ENCODE assay signal across 17 cellular contexts in the genomic region with DNA sequence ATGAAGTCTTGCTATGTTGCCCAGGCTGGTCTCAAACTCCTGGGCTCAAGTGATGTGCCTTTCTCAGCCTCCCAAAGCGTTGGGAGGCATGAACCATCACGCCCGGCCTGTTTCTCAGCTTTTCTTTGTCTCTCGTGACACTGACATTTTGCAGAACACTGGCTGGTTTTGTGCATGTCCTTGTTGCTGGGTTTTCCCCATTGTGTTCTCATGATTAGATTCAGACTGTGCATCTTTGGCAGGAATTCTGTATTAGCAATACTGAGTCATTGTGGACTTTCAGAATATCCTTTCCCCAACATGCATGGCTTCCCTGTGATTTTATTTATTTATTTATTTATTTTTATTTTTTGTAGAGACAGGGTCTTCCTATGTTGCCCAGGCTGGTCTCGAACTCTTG.
DNase-seq lines count a peak whose midpoint lies in the region; ATAC-seq and TF ChIP-seq lines count a peak whose summit lies in the region.
"Had no signal": no experiment of that assay in that cellular context is flagged by ENCODE, and none has a peak within 500 bp of the region (broad histone marks: within the 10 kb centered on the region; RNA-seq: fewer than 3 reads in every experiment).

No MANE protein-coding gene starts in this region.

- H4K91ac ChIP-seq in trophoblast cell (ENCODE audit: low read depth, low read length): peak overlapping the region; percentile 36

- no peak overlapping the region for H4K8ac ChIP-seq in trophoblast cell (ENCODE audit: low read depth, low read length)

- H3K79me2 ChIP-seq in fibroblast of lung (ENCODE audit: control insufficient read depth, insufficient read depth, low read length) (no peaks in the 10 kb centered on the region), trophoblast cell (ENCODE audit: control insufficient read depth, insufficient read depth, low read length, poor library complexity) (no peaks in the 10 kb centered on the region)

- peaks cover 5% of the 10 kb centered on the region for H3K79me1 ChIP-seq in trophoblast cell (ENCODE audit: low read length)

- no peak overlapping the region for H3K14ac ChIP-seq in trophoblast cell (ENCODE audit: low read length)

- H2AK5ac ChIP-seq in trophoblast cell (ENCODE audit: low read length): no peak overlapping the region

- peak overlapping the region; percentile 62 for H2BK12ac ChIP-seq in trophoblast cell (ENCODE audit: low read length)

- no peaks in the 10 kb centered on the region for H3K4me1 Mint-ChIP-seq in osteocyte (ENCODE audit: unreplicated experiment)
- H3K4me1 Mint-ChIP-seq: stimulated activated naive B cell treated with anti-CD40 and anti-IgM and Interleukin-4, amounts not matched to agents 10 μg/mL and 1 μg/mL and 100 μg/mL, for 72 hours had no signal

- H3K4me3 Mint-ChIP-seq in osteocyte (ENCODE audit: unreplicated experiment): no peak overlapping the region
- H3K4me3 Mint-ChIP-seq: activated naive CD8-positive, alpha-beta T cell; CD8-positive, alpha-beta T cell; stimulated activated naive B cell treated with anti-CD40 and anti-IgM and Interleukin-4, amounts not matched to agents 10 μg/mL and 1 μg/mL and 100 μg/mL, for 72 hours had no signal

- no peaks in the 10 kb centered on the region for H3K27me3 Mint-ChIP-seq in osteocyte (ENCODE audit: unreplicated experiment)
- H3K27me3 Mint-ChIP-seq: activated naive CD8-positive, alpha-beta T cell; stimulated activated naive B cell treated with anti-CD40 and anti-IgM and Interleukin-4, amounts not matched to agents 10 μg/mL and 1 μg/mL and 100 μg/mL, for 72 hours had no signal

- H4K20me1 ChIP-seq in fibroblast of lung (ENCODE audit: control insufficient read depth, extremely low read depth, insufficient read depth, low read length): no peaks in the 10 kb centered on the region

- peak overlapping the region; percentile 74 for H2BK5ac ChIP-seq in trophoblast cell (ENCODE audit: low read depth, low read length, poor library complexity)

- WGBS in trophoblast cell (ENCODE audit: extremely low coverage, insufficient coverage, insufficient read length): no CpG with 5 or more reads among the region's 5 CpGs

- no peak overlapping the region for H4K12ac ChIP-seq in trophoblast cell (ENCODE audit: low read depth, low read length)

- H3K4me2 ChIP-seq in fibroblast of lung (ENCODE audit: extremely low read depth, insufficient read depth, low read length): no peak overlapping the region
- no peak overlapping the region for H3K4me2 ChIP-seq in trophoblast cell (ENCODE audit: low read length)

- H3K9me3 Mint-ChIP-seq in osteocyte (ENCODE audit: unreplicated experiment): no peaks in the 10 kb centered on the region
- H3K9me3 Mint-ChIP-seq: CD8-positive, alpha-beta T cell; stimulated activated naive B cell treated with anti-CD40 and anti-IgM and Interleukin-4, amounts not matched to agents 10 μg/mL and 1 μg/mL and 100 μg/mL, for 72 hours had no signal

- DNase-seq in ELF-1 (ENCODE audit: low read depth, low spot score): peak; percentile 65
- DNase-seq in RWPE2 (ENCODE audit: low spot score): no peak
- DNase-seq in fibroblast of lung (ENCODE audit: low read depth in 2 of 2): peak; percentile 66 to 75
- peak in 1 of 2 donors; percentile 27 for DNase-seq in trophoblast cell
- no peak for DNase-seq in NCI-H2196 treated with DMSO at 0.1 percent for 48 hours (lab: John Stamatoyannopoulos, UW; ENCODE audit: unreplicated experiment)
- no peak for DNase-seq in osteocyte (ENCODE audit: extremely low spot score, unreplicated experiment)
- no peak for DNase-seq in NCI-H446 (lab: John Stamatoyannopoulos, UW)
- DNase-seq: activated CD4-positive, CD25-positive, alpha-beta regulatory T cell; activated CD8-positive, alpha-beta memory T cell treated with anti-CD3 and anti-CD28 coated beads, Interleukin-2, amount 50 U/mL, for 48 hours; CD8-positive, alpha-beta T cell; gastrocnemius medialis; NCI-H1048; right cardiac atrium; stimulated activated CD4-positive, alpha-beta T cell treated with anti-CD3 and anti-CD28 coated beads, Interleukin-4, amount 100 ng/mL, for 4 hours; stimulated activated naive B cell treated with anti-CD40 and anti-IgM and Interleukin-4, amounts not matched to agents 10 μg/mL and 1 μg/mL and 100 μg/mL, for 72 hours had no signal

- H2BK120ac ChIP-seq in trophoblast cell (ENCODE audit: insufficient read depth, low read length, poor library complexity): peak overlapping the region; percentile 62

- H3K27me3 ChIP-seq in RWPE2 (ENCODE audit: insufficient read depth, poor library complexity, severe bottlenecking) (no peaks in the 10 kb centered on the region), fibroblast of lung (ENCODE audit: control insufficient read depth, insufficient read depth, low read length) (no peaks in the 10 kb centered on the region), trophoblast cell (ENCODE audit: insufficient read depth, low read length) (no peaks in the 10 kb centered on the region)
- H3K27me3 ChIP-seq: gastrocnemius medialis had no signal

- no peak overlapping the region for H3K18ac ChIP-seq in trophoblast cell (ENCODE audit: low read length)

- H3K9ac ChIP-seq in fibroblast of lung (ENCODE audit: insufficient read depth, low read length): no peak overlapping the region
- no peak overlapping the region for H3K9ac ChIP-seq in trophoblast cell (ENCODE audit: low read length)

- H2AFZ ChIP-seq in fibroblast of lung (ENCODE audit: low read length): no peak overlapping the region
- H2AFZ ChIP-seq in trophoblast cell (ENCODE audit: insufficient read depth, low read length, poor library complexity): no peak overlapping the region

- ATAC-seq in RWPE2 (ENCODE audit: low read depth): peak; percentile 74
- no peak for ATAC-seq in GM21526 (IDR thresholded peaks at IDR 0.05; ENCODE audit: low FRiP score, unreplicated experiment)
- ATAC-seq: CD8-positive, alpha-beta T cell; gastrocnemius medialis; stimulated activated naive B cell treated with anti-CD40 and anti-IgM and Interleukin-4, amounts not matched to agents 10 μg/mL and 1 μg/mL and 100 μg/mL, for 72 hours had no signal

- H3K27ac Mint-ChIP-seq in osteocyte (ENCODE audit: unreplicated experiment): no peak overlapping the region
- H3K27ac Mint-ChIP-seq: activated naive CD8-positive, alpha-beta T cell; CD8-positive, alpha-beta T cell; stimulated activated naive B cell treated with anti-CD40 and anti-IgM and Interleukin-4, amounts not matched to agents 10 μg/mL and 1 μg/mL and 100 μg/mL, for 72 hours had no signal

- H3K27ac ChIP-seq in RWPE2 (ENCODE audit: poor library complexity, severe bottlenecking) (no peak overlapping the region), fibroblast of lung (ENCODE audit: insufficient read depth, low read length) (no peak overlapping the region), trophoblast cell (ENCODE audit: low read depth, low read length) (peak overlapping the region; percentile 80)
- H3K27ac ChIP-seq: gastrocnemius medialis had no signal

- peaks cover 2% of the 10 kb centered on the region for H3K4me1 ChIP-seq in RWPE2 (ENCODE audit: insufficient read depth, poor library complexity, severe bottlenecking)
- no peaks in the 10 kb centered on the region for H3K4me1 ChIP-seq in fibroblast of lung (ENCODE audit: control insufficient read depth, extremely low read depth, insufficient read depth, low read length)
- peaks cover 2 to 6% of the 10 kb centered on the region in 2 experiments for H3K4me1 ChIP-seq in trophoblast cell (ENCODE audit: control insufficient read depth in 1 of 2, insufficient read depth in 2 of 2, low read length in 2 of 2)

- no peaks in the 10 kb centered on the region for H3K9me3 ChIP-seq in RWPE2 (ENCODE audit: severe bottlenecking)
- no peaks in the 10 kb centered on the region for H3K9me3 ChIP-seq in fibroblast of lung (ENCODE audit: control insufficient read depth, insufficient read depth, low read depth, low read length)
- H3K9me3 ChIP-seq in trophoblast cell (ENCODE audit: insufficient read depth, low read depth, low read length): no peaks in the 10 kb centered on the region
- H3K9me3 ChIP-seq: gastrocnemius medialis had no signal

- H3K36me3 ChIP-seq in RWPE2 (ENCODE audit: low read depth): no peaks in the 10 kb centered on the region; the same call in 1 of the 2 replicates
- H3K36me3 ChIP-seq in fibroblast of lung (ENCODE audit: control insufficient read depth, insufficient read depth, low read length): no peaks in the 10 kb centered on the region
- H3K36me3 ChIP-seq in trophoblast cell (ENCODE audit: control insufficient read depth in 1 of 2, insufficient read depth in 2 of 2, low read length in 2 of 2): no peaks in the 10 kb centered on the region
- H3K36me3 ChIP-seq: gastrocnemius medialis had no signal

- H3K4me3 ChIP-seq in RWPE2 (ENCODE audit: severe bottlenecking) (no peak overlapping the region), fibroblast of lung (replicated peaks in 1 of 4; ENCODE audit: control extremely low read depth in 1 of 4, insufficient read depth in 1 of 4, low read depth in 3 of 4, low read length in 4 of 4) (no peak overlapping the region), trophoblast cell (ENCODE audit: low read depth, low read length) (no peak overlapping the region)
- H3K4me3 ChIP-seq: gastrocnemius medialis had no signal

- peaks cover 4% of the 10 kb centered on the region for H3K36me3 Mint-ChIP-seq in osteocyte (ENCODE audit: unreplicated experiment)

- TF ChIP-seq CTCF in RWPE2 (IDR thresholded peaks at IDR 0.05; ENCODE audit: poor library complexity, severe bottlenecking) (no peak), fibroblast of lung (conservative IDR thresholded peaks at IDR 0.05 in 1 of 2, IDR thresholded peaks at IDR 0.05 in 1 of 2; ENCODE audit: low read depth in 1 of 2, low read length in 2 of 2) (no peak), osteocyte (IDR thresholded peaks at IDR 0.05) (no peak)

- no peak overlapping the region for H3K4ac ChIP-seq in trophoblast cell (ENCODE audit: low read depth, low read length)

- no peak overlapping the region for H3K23ac ChIP-seq in trophoblast cell (ENCODE audit: low read length)

Comparison
In these comparisons a context has a peak if more than half of its experiments do, and no peak if none do; other contexts are left out.
1. DNase-seq: peak in ELF-1 (single experiment) and fibroblast of lung (2 of 2); none in RWPE2 (single experiment), NCI-H2196 treated with DMSO at 0.1 percent for 48 hours (single experiment), osteocyte (single experiment) and NCI-H446 (0 of 2).